35 cellular contexts compared by ENCODE assay signal in the genomic region with DNA sequence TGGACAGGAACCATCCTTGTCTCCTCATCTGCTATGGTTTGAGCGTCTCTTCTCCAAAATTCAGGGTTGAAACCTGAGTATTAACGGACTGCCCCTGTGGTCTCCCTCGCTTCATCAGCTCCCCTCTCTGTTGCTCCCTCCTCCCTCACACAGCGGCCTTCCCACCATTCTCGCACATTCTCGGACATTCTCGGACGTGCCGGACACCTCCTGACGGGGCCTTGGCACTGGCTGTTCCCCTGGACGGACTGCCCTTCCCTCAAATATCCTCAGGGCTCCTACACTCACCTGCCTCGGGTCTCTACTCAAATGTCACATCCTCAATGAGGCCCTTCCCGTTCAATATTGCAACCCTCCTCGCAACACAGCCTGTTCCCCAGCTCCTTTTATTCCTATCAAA.
DNase-seq lines count a peak whose midpoint lies in the region; ATAC-seq, FAIRE-seq and TF ChIP-seq lines count a peak whose summit lies in the region.
"Had no signal": no experiment of that assay in that cellular context is flagged by ENCODE, and none has a peak within 500 bp of the region (broad histone marks: within the 10 kb centered on the region; RNA-seq: fewer than 3 reads in every experiment).

No MANE protein-coding gene starts in this region.

- no peak overlapping the region for H3K27ac Mint-ChIP-seq in endothelial cell (ENCODE audit: unreplicated experiment)
- peak overlapping the region; percentile 45 for H3K27ac Mint-ChIP-seq in neural crest cell (ENCODE audit: unreplicated experiment)
- H3K27ac Mint-ChIP-seq: B cell; CD4-positive, alpha-beta memory T cell; CD4-positive, alpha-beta T cell; CD8-positive, alpha-beta T cell had no signal

- no peak overlapping the region for H3K9ac ChIP-seq in GM12878 (ENCODE audit: control insufficient read depth, insufficient read depth, low read length)
- H3K9ac ChIP-seq: BLaER1; BLaER1 treated with 17β-estradiol and CSF1 and Interleukin-3, amounts not matched to agents 10 nM and 100 nM had no signal

- in situ Hi-C loops in GM12878 (cut with MboI): no loop called here

- H3K9me3 Mint-ChIP-seq in endothelial cell (ENCODE audit: unreplicated experiment) (no peaks in the 10 kb centered on the region), neural crest cell (no peaks in the 10 kb centered on the region)
- H3K9me3 Mint-ChIP-seq: CD4-positive, alpha-beta memory T cell; CD4-positive, alpha-beta T cell; CD8-positive, alpha-beta memory T cell; CD8-positive, alpha-beta T cell had no signal

- H4K20me1 ChIP-seq in GM12878 (ENCODE audit: control insufficient read depth, insufficient read depth): no peaks in the 10 kb centered on the region
- H4K20me1 ChIP-seq: BLaER1; BLaER1 treated with 17β-estradiol and CSF1 and Interleukin-3, amounts not matched to agents 10 nM and 100 nM had no signal

- H3K4me1 ChIP-seq in GM12878 (ENCODE audit: control insufficient read depth, insufficient read depth, low read length) (0 out of 2 replicates have a peak, but pooled peaks cover 4% of the 10 kb centered on the region), left ventricle myocardium inferior (peaks cover 35% of the 10 kb centered on the region)
- H3K4me1 ChIP-seq: A549, BE2C had no signal

- FAIRE-seq in GM12878 (lab: Jason Lieb, UNC): no peak
- FAIRE-seq: A204.1, A549, D721Med had no signal

- no peaks in the 10 kb centered on the region for H3K9me3 ChIP-seq in GM12878 (replicated peaks; ENCODE audit: control insufficient read depth, insufficient read depth, low read length)
- no peaks in the 10 kb centered on the region for H3K9me3 ChIP-seq in left ventricle myocardium inferior (replicated peaks)
- H3K9me3 ChIP-seq: A549; BE2C; BLaER1; BLaER1 treated with 17β-estradiol and CSF1 and Interleukin-3, amounts not matched to agents 10 nM and 100 nM; Caco-2 had no signal

- H3K36me3 Mint-ChIP-seq in endothelial cell (ENCODE audit: low read depth, unreplicated experiment) (peaks cover 15% of the 10 kb centered on the region), neural crest cell (ENCODE audit: low read depth) (no peaks in the 10 kb centered on the region)
- H3K36me3 Mint-ChIP-seq: CD14-positive monocyte; CD4-positive, alpha-beta memory T cell; CD4-positive, CD25-positive, alpha-beta regulatory T cell; CD8-positive, alpha-beta memory T cell; CD8-positive, alpha-beta T cell had no signal

- H3K4me3 Mint-ChIP-seq in endothelial cell (ENCODE audit: unreplicated experiment) (peak overlapping the region; percentile 4), neural crest cell (no peak overlapping the region)
- H3K4me3 Mint-ChIP-seq: B cell; CD14-positive monocyte; CD4-positive, alpha-beta memory T cell; CD4-positive, alpha-beta T cell; CD8-positive, alpha-beta T cell had no signal

- no peak for TF ChIP-seq RAD21 in GM12878 (IDR thresholded peaks at IDR 0.05; ENCODE audit: insufficient read depth, low read depth, low read length)

- H3K27ac ChIP-seq in GM12878 (ENCODE audit: control insufficient read depth, insufficient read depth) (no peak overlapping the region), left ventricle myocardium inferior (replicated peaks) (no peak overlapping the region)
- H3K27ac ChIP-seq: 22Rv1; A549; BLaER1; BLaER1 treated with 17β-estradiol and CSF1 and Interleukin-3, amounts not matched to agents 10 nM and 100 nM; C4-2B had no signal

- TF ChIP-seq CTCF in GM12878 (IDR thresholded peaks at IDR 0.05 in 2 of 3, conservative IDR thresholded peaks at IDR 0.05 in 1 of 3; ENCODE audit: control insufficient read depth in 2 of 3, extremely low read depth in 1 of 3, insufficient read depth in 1 of 3, low read depth in 3 of 3, low read length in 3 of 3) (no peak), endothelial cell (IDR thresholded peaks at IDR 0.05; ENCODE audit: unreplicated experiment) (no peak), neural crest cell (conservative IDR thresholded peaks at IDR 0.05) (no peak), left ventricle myocardium inferior (IDR thresholded peaks at IDR 0.05; ENCODE audit: borderline replicate concordance) (no peak)

- 77% methylated on average over 12 of the region's 14 CpGs for WGBS in GM12878 (ENCODE audit: insufficient coverage, insufficient replicate concordance, low lambda C conversion rate, missing lambda C conversion rate)

- H3K27me3 Mint-ChIP-seq in endothelial cell (ENCODE audit: unreplicated experiment) (no peaks in the 10 kb centered on the region), neural crest cell (ENCODE audit: low read depth) (no peaks in the 10 kb centered on the region)
- H3K27me3 Mint-ChIP-seq: B cell; CD4-positive, alpha-beta T cell had no signal

- ATAC-seq in GM12878: no peak
- ATAC-seq in GM19395 (IDR thresholded peaks at IDR 0.05; ENCODE audit: unreplicated experiment): no peak
- no peak for ATAC-seq in HG03457 (IDR thresholded peaks at IDR 0.05; ENCODE audit: unreplicated experiment)
- ATAC-seq: A549; CD8-positive, alpha-beta T cell had no signal

- POLR2A ChIA-PET in GM12878 (lab: Charles Lee): no interaction called here

- RAD21 ChIA-PET in GM12878 (lab: Charles Lee; ENCODE audit: unreplicated experiment): interaction anchor here (1.0 kb wide), 1 partner anchor 17 kb away, joined by 3 read pairs; no protein-coding TSS in a partner anchor

- no TSS peak for BruUV-seq in GM12878 (replicated peaks; lab: Mats Ljungman, UMichigan)

- H3K36me3 ChIP-seq in GM12878 (ENCODE audit: control insufficient read depth in 2 of 2, insufficient read depth in 2 of 2, low read length in 1 of 2) (no peaks in the 10 kb centered on the region), left ventricle myocardium inferior (no peaks in the 10 kb centered on the region)
- H3K36me3 ChIP-seq: BE2C; BLaER1; BLaER1 treated with 17β-estradiol and CSF1 and Interleukin-3, amounts not matched to agents 10 nM and 100 nM had no signal

- CTCF ChIA-PET in GM12878 (lab: Yijun Ruan, JAX): interaction anchor here (0.8 to 1.9 kb wide), 2 partner anchors 10 to 17 kb away, joined by 3 to 6 read pairs; no protein-coding TSS in a partner anchor

- DNase-seq in GM12878 (ENCODE audit: low read depth, low spot score) (no peak), endothelial cell (ENCODE audit: low spot score) (no peak), neural crest cell (ENCODE audit: low read depth, low spot score) (no peak), left ventricle myocardium inferior (no peak)
- DNase-seq: 8988T; ACHN; AML-193; BE2C; C1 segment of cervical spinal cord; Caco-2; Calu3; CD4-positive, alpha-beta memory T cell; CD4-positive, alpha-beta T cell; CD4-positive, CD25-positive, alpha-beta regulatory T cell; CD8-positive, alpha-beta memory T cell; CD8-positive, alpha-beta T cell; COR-L47; DMS 273 treated with DMSO at 0.1 percent for 48 hours; DMS153; DMS53; DMS79; DMS79 treated with DMSO at 0.1 percent for 48 hours; DND-41; EL had no signal

- H3K27me3 ChIP-seq in GM12878 (replicated peaks in 1 of 2; ENCODE audit: control insufficient read depth in 2 of 2, insufficient read depth in 2 of 2, low read length in 1 of 2): no peaks in the 10 kb centered on the region; a peak in 1 of 4 replicates
- no peaks in the 10 kb centered on the region for H3K27me3 ChIP-seq in left ventricle myocardium inferior (ENCODE audit: low read depth)
- H3K27me3 ChIP-seq: BLaER1; BLaER1 treated with 17β-estradiol and CSF1 and Interleukin-3, amounts not matched to agents 10 nM and 100 nM had no signal

- peaks cover 10% of the 10 kb centered on the region for H3K4me1 Mint-ChIP-seq in endothelial cell (ENCODE audit: unreplicated experiment)
- peaks cover 15% of the 10 kb centered on the region for H3K4me1 Mint-ChIP-seq in neural crest cell
- H3K4me1 Mint-ChIP-seq: CD4-positive, alpha-beta memory T cell; CD4-positive, CD25-positive, alpha-beta regulatory T cell had no signal

- H3K79me2 ChIP-seq in GM12878 (ENCODE audit: control insufficient read depth, insufficient read depth, low read length): no peaks in the 10 kb centered on the region

- H2AFZ ChIP-seq in GM12878 (ENCODE audit: control insufficient read depth, low read depth, low read length): no peak overlapping the region

- intact Hi-C loops in GM12878 (cut with micrococcal nuclease; ENCODE audit: unreplicated experiment) (no loop called here), left ventricle myocardium inferior (cut with micrococcal nuclease) (no loop called here)

- H3K4me3 ChIP-seq in GM12878 (no peak overlapping the region), left ventricle myocardium inferior (no peak overlapping the region)
- H3K4me3 ChIP-seq: A549; BLaER1; BLaER1 treated with 17β-estradiol and CSF1 and Interleukin-3, amounts not matched to agents 10 nM and 100 nM had no signal

- no peak for TF ChIP-seq POLR2A in GM12878 (IDR thresholded peaks at IDR 0.05; ENCODE audit: low read depth, low read length)

- no peak overlapping the region for H3K4me2 ChIP-seq in GM12878 (ENCODE audit: control insufficient read depth, insufficient read depth)
- H3K4me2 ChIP-seq: A549; BLaER1; BLaER1 treated with 17β-estradiol and CSF1 and Interleukin-3, amounts not matched to agents 10 nM and 100 nM had no signal

- TF ChIP-seq EP300 in GM12878 (IDR thresholded peaks at IDR 0.05; ENCODE audit: borderline replicate concordance in 1 of 2, control insufficient read depth in 1 of 2, low read depth in 2 of 2, low read length in 2 of 2): no peak

- SMC1A ChIA-PET in GM12878 (lab: Charles Lee; ENCODE audit: uncharacterized antibody, unreplicated experiment): interaction anchor here (0.7 to 1.4 kb wide), 3 partner anchors 17 to 110 kb away, joined by 3 to 4 read pairs (median 3); no protein-coding TSS in a partner anchor

TF ChIP-seq in GM12878, 131 proteins besides CTCF, POLR2A, EP300 and RAD21 (continues in another document):
- TF ChIP-seq, protein P1, sequence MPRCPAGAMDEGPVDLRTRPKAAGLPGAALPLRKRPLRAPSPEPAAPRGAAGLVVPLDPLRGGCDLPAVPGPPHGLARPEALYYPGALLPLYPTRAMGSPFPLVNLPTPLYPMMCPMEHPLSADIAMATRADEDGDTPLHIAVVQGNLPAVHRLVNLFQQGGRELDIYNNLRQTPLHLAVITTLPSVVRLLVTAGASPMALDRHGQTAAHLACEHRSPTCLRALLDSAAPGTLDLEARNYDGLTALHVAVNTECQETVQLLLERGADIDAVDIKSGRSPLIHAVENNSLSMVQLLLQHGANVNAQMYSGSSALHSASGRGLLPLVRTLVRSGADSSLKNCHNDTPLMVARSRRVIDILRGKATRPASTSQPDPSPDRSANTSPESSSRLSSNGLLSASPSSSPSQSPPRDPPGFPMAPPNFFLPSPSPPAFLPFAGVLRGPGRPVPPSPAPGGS (IDR thresholded peaks at IDR 0.05; ENCODE audit: borderline replicate concordance, insufficient read depth, low read depth, low read length, poor library complexity, severe bottlenecking): peak; percentile 56
